ENCODE assay signal across 13 cellular contexts in genomic region chr16:19265531-19265930, GRCh38. TPM values are rescaled to one million over a fixed set of nuclear protein-coding genes. Genes with fewer than 3 reads are reported as not detected.
DNase-seq lines count a peak whose midpoint lies in the region; TF ChIP-seq lines count a peak whose summit lies in the region.
"Had no signal": no experiment of that assay in that cellular context is flagged by ENCODE, and none has a peak within 500 bp of the region (broad histone marks: within the 10 kb centered on the region; RNA-seq: fewer than 3 reads in every experiment).

No MANE protein-coding gene starts in this region.

- peak; percentile 34 for DNase-seq in NCI-H82 (lab: John Stamatoyannopoulos, UW)
- DNase-seq in NCI-H82 treated with DMSO at 0.1 percent for 48 hours (lab: John Stamatoyannopoulos, UW; ENCODE audit: unreplicated experiment), result no peak
- DNase-seq in cerebellum (ENCODE audit: low spot score), result peak; percentile 15
- peak; percentile 23 for DNase-seq in retina
- DNase-seq in NCI-H2029 treated with DMSO at 0.1 percent for 48 hours (lab: John Stamatoyannopoulos, UW), result no peak
- no peak for DNase-seq in NCI-H2171 treated with DMSO at 0.1 percent for 48 hours (lab: John Stamatoyannopoulos, UW)
- no peak for DNase-seq in MCF 10A (ENCODE audit: unreplicated experiment)
- DNase-seq: AML-193; CD4-positive, CD25-positive, alpha-beta regulatory T cell; DMS53; HCEC 1CT; HFFc6 had no signal

- intact Hi-C loops in MCF 10A (cut with micrococcal nuclease), result loop anchor here (10.0 kb wide), 1 partner anchor 61 kb away; no protein-coding TSS in a partner anchor

- peaks cover 13% of the 10 kb centered on the region for H3K9me3 Mint-ChIP-seq in MCF 10A (ENCODE audit: unreplicated experiment)

- CTCF ChIA-PET in MCF 10A (lab: Yijun Ruan, JAX), result interaction anchor here (0.5 to 0.8 kb wide), 5 partner anchors 40 to 236 kb away, joined by 3 to 5 read pairs (median 4); no protein-coding TSS in a partner anchor

- no peak for TF ChIP-seq CTCF in MCF 10A (IDR thresholded peaks at IDR 0.05; ENCODE audit: unreplicated experiment)

- BruUV-seq in MCF 10A (replicated peaks; lab: Mats Ljungman, UMichigan), result no TSS peak

- POLR2A ChIA-PET in MCF 10A (lab: Yijun Ruan, JAX), result interaction anchor here (0.6 kb wide), 2 partner anchors 22 to 237 kb away, joined by 3 to 4 read pairs; no protein-coding TSS in a partner anchor

- H3K27me3 Mint-ChIP-seq in MCF 10A (ENCODE audit: insufficient read depth, unreplicated experiment), result no peaks in the 10 kb centered on the region
- H3K27me3 Mint-ChIP-seq: CD4-positive, CD25-positive, alpha-beta regulatory T cell had no signal

- H3K4me3 Mint-ChIP-seq in MCF 10A (ENCODE audit: unreplicated experiment), result no peak overlapping the region
- H3K4me3 Mint-ChIP-seq: CD4-positive, CD25-positive, alpha-beta regulatory T cell; HFFc6 had no signal

- H3K36me3 Mint-ChIP-seq in MCF 10A (ENCODE audit: insufficient read depth, unreplicated experiment), result no peaks in the 10 kb centered on the region
- H3K36me3 Mint-ChIP-seq: CD4-positive, CD25-positive, alpha-beta regulatory T cell had no signal

- no peak overlapping the region for H3K27ac Mint-ChIP-seq in MCF 10A (ENCODE audit: low read depth, unreplicated experiment)
- H3K27ac Mint-ChIP-seq: CD4-positive, CD25-positive, alpha-beta regulatory T cell; HFFc6 had no signal

- H3K4me1 Mint-ChIP-seq in MCF 10A (ENCODE audit: insufficient read depth, unreplicated experiment), result no peaks in the 10 kb centered on the region
- H3K4me1 Mint-ChIP-seq: CD4-positive, CD25-positive, alpha-beta regulatory T cell had no signal

RNA-seq across cellular contexts. Expression of gene CLEC19A, which starts 20.0 kb away (rescaled TPM):
- 0.27 TPM for total RNA-seq in cerebellum
- total RNA-seq in MCF 10A (2022), result not detected in 2 replicates
- total RNA-seq: CD4-positive, CD25-positive, alpha-beta regulatory T cell; GM12878; HFFc6 had no signal

Comparison
In these comparisons a context has a peak if more than half of its experiments do, and no peak if none do; other contexts are left out.
1. DNase-seq: peak in NCI-H82 (single experiment), cerebellum (single experiment) and retina (single experiment); none in NCI-H82 treated with DMSO at 0.1 percent for 48 hours (single experiment), NCI-H2029 treated with DMSO at 0.1 percent for 48 hours (single experiment), NCI-H2171 treated with DMSO at 0.1 percent for 48 hours (single experiment) and MCF 10A (single experiment).